ENCODE assay signal across 9 cellular contexts in the genomic region with DNA sequence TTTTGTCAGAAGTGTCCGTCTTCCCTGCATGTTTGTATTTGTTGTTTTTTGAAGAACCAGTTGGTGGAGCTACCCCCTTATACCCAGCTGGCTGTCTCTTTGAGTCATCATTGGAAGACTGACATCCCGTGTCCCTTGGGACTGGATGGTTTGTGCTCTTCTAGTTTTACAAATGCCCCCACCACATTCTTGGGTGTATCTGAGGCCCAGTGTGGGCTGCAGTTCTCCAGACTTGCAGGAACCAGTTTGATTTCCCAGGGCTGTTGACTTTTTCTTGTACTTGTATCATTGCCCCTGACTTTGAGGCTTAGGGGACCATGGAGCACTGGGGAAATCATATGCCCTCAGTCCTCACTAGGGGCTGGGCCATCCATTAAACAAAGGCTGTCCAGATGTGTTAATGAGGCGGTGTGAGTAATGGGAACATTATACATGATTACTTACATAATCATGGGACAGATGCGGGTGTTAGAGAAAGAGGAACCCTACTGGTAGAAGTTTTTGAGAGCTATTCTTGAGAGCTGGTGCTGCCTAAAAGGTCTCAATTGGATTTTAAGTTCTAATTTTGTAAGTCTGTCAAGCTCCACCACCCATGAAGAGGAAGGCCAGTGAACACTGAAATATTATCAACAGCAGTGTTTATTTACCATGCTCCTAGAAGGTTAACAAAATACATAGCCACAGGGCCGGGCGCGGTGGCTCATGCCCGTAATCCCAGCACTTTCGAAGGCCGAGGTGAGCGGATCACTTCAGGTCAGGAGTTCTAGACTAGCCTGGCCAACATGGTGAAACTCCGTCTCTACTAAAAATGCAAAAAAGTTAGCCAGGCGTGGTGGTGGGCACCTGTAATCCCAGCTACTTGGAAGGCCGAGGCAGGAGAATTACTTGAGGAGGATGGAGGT. TPM values are rescaled to one million over a fixed set of nuclear protein-coding genes. Genes with fewer than 3 reads are reported as not detected.
DNase-seq lines count a peak whose midpoint lies in the region; ATAC-seq and TF ChIP-seq lines count a peak whose summit lies in the region.
"Had no signal": no experiment of that assay in that cellular context is flagged by ENCODE, and none has a peak within 500 bp of the region (broad histone marks: within the 10 kb centered on the region; RNA-seq: fewer than 3 reads in every experiment).

No MANE protein-coding gene starts in this region.

- TF ChIP-seq CTCF in GM12873 (IDR thresholded peaks at IDR 0.05; ENCODE audit: insufficient read depth, low read depth, low read length, missing control alignments) (peak; percentile 47), HCT116 (IDR thresholded peaks at IDR 0.05 in 2 of 3, conservative IDR thresholded peaks at IDR 0.05 in 1 of 3; ENCODE audit: borderline replicate concordance in 1 of 3, insufficient read depth in 1 of 3, low read depth in 2 of 3, low read length in 2 of 3) (0 out of 6 replicates have a peak, but pooled peaks of 2 of the 3 experiments have one; percentile 7 to 11), OCI-LY1 (IDR thresholded peaks at IDR 0.05; ENCODE audit: low read length) (peak; percentile 20; the same call in 1 of the 2 replicates), adrenal gland (IDR thresholded peaks at IDR 0.05) (no peak)

- no peak overlapping the region for H3K4me3 ChIP-seq in HCT116 (replicated peaks in 1 of 2; ENCODE audit: low read depth in 1 of 2, low read length in 2 of 2)
- H3K4me3 ChIP-seq in OCI-LY1 (ENCODE audit: low read depth, low read length, poor library complexity, severe bottlenecking), result no peak overlapping the region
- H3K4me3 ChIP-seq in iPS-20b (ENCODE audit: low read length), result peak overlapping the region; percentile 9; the same call in 1 of the 2 replicates
- H3K4me3 ChIP-seq in adrenal gland, result no peak overlapping the region
- H3K4me3 ChIP-seq: lung had no signal

- intact Hi-C loops in HCT116 (cut with micrococcal nuclease) (loop anchor here (10.0 kb wide), 1 partner anchor 370 kb away; no protein-coding TSS in a partner anchor), adrenal gland (cut with DNase I) (loop anchor here in 1 of 2 donors (10.0 kb wide), 1 partner anchor 230 kb away; no protein-coding TSS in a partner anchor)

- BruUV-seq in HCT116 (replicated peaks; lab: Mats Ljungman, UMichigan), result no TSS peak

- H3K9me2 ChIP-seq in HCT116 (ENCODE audit: insufficient read depth) (no peaks in the 10 kb centered on the region), OCI-LY1 (ENCODE audit: low read depth, low read length) (no peaks in the 10 kb centered on the region)

- no peak overlapping the region for H3K27ac ChIP-seq in HCT116 (ENCODE audit: low read depth, low read length)
- H3K27ac ChIP-seq in OCI-LY1 (ENCODE audit: low read depth, low read length, poor library complexity, severe bottlenecking), result no peak overlapping the region
- no peak overlapping the region for H3K27ac ChIP-seq in iPS-20b (ENCODE audit: low read length)
- peak overlapping the region in 1 of 5 donors; percentile 1 for H3K27ac ChIP-seq in adrenal gland

- H3F3A ChIP-seq in OCI-LY1 (ENCODE audit: insufficient read depth, low read length), result peaks cover 2% of the 10 kb centered on the region; the same call in 1 of the 2 replicates

- no peaks in the 10 kb centered on the region for H3K9me3 ChIP-seq in HCT116 (ENCODE audit: control insufficient read depth in 1 of 2, insufficient read depth in 1 of 2, low read depth in 1 of 2, low read length in 2 of 2)
- H3K9me3 ChIP-seq in OCI-LY1 (ENCODE audit: low read length), result no peaks in the 10 kb centered on the region
- H3K9me3 ChIP-seq in iPS-20b (ENCODE audit: insufficient read depth, low read depth, low read length), result no peaks in the 10 kb centered on the region
- no peaks in the 10 kb centered on the region for H3K9me3 ChIP-seq in adrenal gland (replicated peaks in 1 of 3)

- no peak for DNase-seq in HCT116 (ENCODE audit: low read depth, low spot score)
- no peak for DNase-seq in adrenal gland
- no peak for DNase-seq in activated CD4-positive, alpha-beta T cell treated with anti-CD3 and anti-CD28 coated beads for 4 hours

- peak; percentile 56 for TF ChIP-seq RAD21 in HCT116 (IDR thresholded peaks at IDR 0.05; ENCODE audit: low read depth)

- peaks cover 20 to 30% of the 10 kb centered on the region in 2 experiments for H3K4me1 ChIP-seq in HCT116 (ENCODE audit: control insufficient read depth in 1 of 2, insufficient read depth in 2 of 2, low read length in 2 of 2)
- peaks cover 6% of the 10 kb centered on the region for H3K4me1 ChIP-seq in OCI-LY1 (ENCODE audit: insufficient read depth, low read length, severe bottlenecking)
- H3K4me1 ChIP-seq in iPS-20b (ENCODE audit: insufficient read depth, low read length), result peaks cover 76% of the 10 kb centered on the region
- peaks cover 19 to 56% of the 10 kb centered on the region in 2 donors for H3K4me1 ChIP-seq in adrenal gland (replicated peaks in 1 of 2)

- no peaks in the 10 kb centered on the region for H3K27me3 ChIP-seq in HCT116 (ENCODE audit: insufficient read depth, low read length)
- peaks cover 5% of the 10 kb centered on the region; the same call in 1 of the 2 replicates for H3K27me3 ChIP-seq in OCI-LY1 (ENCODE audit: insufficient read depth, low read length)
- no peaks in the 10 kb centered on the region for H3K27me3 ChIP-seq in iPS-20b (ENCODE audit: insufficient read depth, low read length)
- no peaks in the 10 kb centered on the region for H3K27me3 ChIP-seq in adrenal gland

- no peak for ATAC-seq in HCT116
- no peak for ATAC-seq in GM19328 (IDR thresholded peaks at IDR 0.05; ENCODE audit: unreplicated experiment)
- no peak for ATAC-seq in HG03045 (IDR thresholded peaks at IDR 0.05; ENCODE audit: unreplicated experiment)

- no peak overlapping the region for H3K9ac ChIP-seq in HCT116 (ENCODE audit: low read length)
- no peak overlapping the region for H3K9ac ChIP-seq in OCI-LY1 (ENCODE audit: low read length)
- no peak overlapping the region for H3K9ac ChIP-seq in iPS-20b (ENCODE audit: low read depth, low read length)

- H4K20me1 ChIP-seq in HCT116 (ENCODE audit: insufficient read depth) (no peaks in the 10 kb centered on the region), OCI-LY1 (ENCODE audit: insufficient read depth, low read length) (0 out of 2 replicates have a peak, but pooled peaks cover 7% of the 10 kb centered on the region)

- TF ChIP-seq POLR2A in HCT116 (IDR thresholded peaks at IDR 0.05; ENCODE audit: borderline replicate concordance, extremely low read depth, insufficient read depth, insufficient read length), result no peak
- no peak for TF ChIP-seq POLR2A in adrenal gland (IDR thresholded peaks at IDR 0.05)

- 85 to 90% (median 86%) methylated on average over 13 to 14 of the region's 14 CpGs for WGBS in adrenal gland, 4 donors

- H2AFZ ChIP-seq in HCT116 (ENCODE audit: low read depth, low read length, poor library complexity, severe bottlenecking), result no peak overlapping the region
- H2AFZ ChIP-seq in OCI-LY1 (ENCODE audit: low read length), result no peak overlapping the region

- H3K4me2 ChIP-seq in HCT116 (ENCODE audit: low read length), result no peak overlapping the region
- no peak overlapping the region for H3K4me2 ChIP-seq in OCI-LY1 (ENCODE audit: low read length)

- RAD21 ChIA-PET in HCT116 (lab: Charles Lee; ENCODE audit: low non-redundant PET in 1 of 2, low total read pairs in 2 of 2, uncharacterized antibody in 2 of 2, unreplicated experiment in 2 of 2), result no interaction called here

- POLR2A ChIA-PET in HCT116 (lab: Charles Lee), result no interaction called here

- CTCF ChIA-PET in HCT116 (lab: Charles Lee), result interaction anchor here (1.1 kb wide), 1 partner anchor 188 kb away, joined by 3 read pairs; no protein-coding TSS in a partner anchor

- H3K36me3 ChIP-seq in HCT116 (ENCODE audit: control insufficient read depth in 1 of 2, insufficient read depth in 2 of 2, low read length in 2 of 2) (no peaks in the 10 kb centered on the region), OCI-LY1 (ENCODE audit: insufficient read depth, low read length) (no peaks in the 10 kb centered on the region), iPS-20b (ENCODE audit: insufficient read depth, low read depth, low read length) (peaks cover 35% of the 10 kb centered on the region), adrenal gland (replicated peaks in 1 of 2) (no peaks in the 10 kb centered on the region)

- peaks cover 97% of the 10 kb centered on the region for H3K79me2 ChIP-seq in HCT116 (ENCODE audit: insufficient read depth, low read length)
- no peaks in the 10 kb centered on the region for H3K79me2 ChIP-seq in OCI-LY1 (ENCODE audit: insufficient read depth, low read length)

TF ChIP-seq in HCT116, 20 proteins besides CTCF, POLR2A, EP300 and RAD21 (continues in another document):
- TF ChIP-seq EGR1 (IDR thresholded peaks at IDR 0.05; ENCODE audit: low read depth), result no peak
- no peak for TF ChIP-seq TCF7L2 (IDR thresholded peaks at IDR 0.05; ENCODE audit: borderline replicate concordance, extremely low read depth, insufficient read depth, insufficient read length)
- TF ChIP-seq, protein P1, sequence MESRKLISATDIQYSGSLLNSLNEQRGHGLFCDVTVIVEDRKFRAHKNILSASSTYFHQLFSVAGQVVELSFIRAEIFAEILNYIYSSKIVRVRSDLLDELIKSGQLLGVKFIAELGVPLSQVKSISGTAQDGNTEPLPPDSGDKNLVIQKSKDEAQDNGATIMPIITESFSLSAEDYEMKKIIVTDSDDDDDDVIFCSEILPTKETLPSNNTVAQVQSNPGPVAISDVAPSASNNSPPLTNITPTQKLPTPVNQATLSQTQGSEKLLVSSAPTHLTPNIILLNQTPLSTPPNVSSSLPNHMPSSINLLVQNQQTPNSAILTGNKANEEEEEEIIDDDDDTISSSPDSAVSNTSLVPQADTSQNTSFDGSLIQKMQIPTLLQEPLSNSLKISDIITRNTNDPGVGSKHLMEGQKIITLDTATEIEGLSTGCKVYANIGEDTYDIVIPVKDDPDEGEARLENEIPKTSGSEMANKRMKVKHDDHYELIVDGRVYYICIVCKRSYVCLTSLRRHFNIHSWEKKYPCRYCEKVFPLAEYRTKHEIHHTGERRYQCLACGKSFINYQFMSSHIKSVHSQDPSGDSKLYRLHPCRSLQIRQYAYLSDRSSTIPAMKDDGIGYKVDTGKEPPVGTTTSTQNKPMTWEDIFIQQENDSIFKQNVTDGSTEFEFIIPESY (IDR thresholded peaks at IDR 0.05; ENCODE audit: extremely low read depth, insufficient replicate concordance, low read length), result no peak
- no peak for TF ChIP-seq POLR2AphosphoS5 (IDR thresholded peaks at IDR 0.05; ENCODE audit: low read depth, low read length)
- TF ChIP-seq SP1 (IDR thresholded peaks at IDR 0.05; ENCODE audit: low read depth), result no peak

RNA-seq across cellular contexts. Expression of gene JARID2, which starts 8.5 kb away (rescaled TPM):
- total RNA-seq in HCT116 (2021; ENCODE audit: unreplicated experiment) (23.6 TPM), adrenal gland (10 to 100 TPM in 3 of 8 donors, 1 to 10 TPM in 5; 3.0 to 12.3 (median 8.4) TPM)
- polyA plus RNA-seq in HCT116 (2012), result 15.3 and 15.6 TPM in 2 replicates
- 1 to 10 TPM; 5.2 to 6.1 (median 5.3) TPM for polyA plus RNA-seq in adrenal gland

Comparison
In these comparisons a context has a peak if more than half of its experiments do, and no peak if none do; other contexts are left out.
1. CTCF ChIP-seq: peak in GM12873 (single experiment), HCT116 (2 of 3) and OCI-LY1 (single experiment); none in adrenal gland (0 of 6).